8 cellular contexts compared by ENCODE assay signal in genomic region chr16:10964039-10964890, GRCh38. TPM values are rescaled to one million over a fixed set of nuclear protein-coding genes. Genes with fewer than 3 reads are reported as not detected.
DNase-seq lines count a peak whose midpoint lies in the region; ATAC-seq and TF ChIP-seq lines count a peak whose summit lies in the region.

No MANE protein-coding gene starts in this region.

- CTCF ChIA-PET in AG04450 (lab: Charles Lee), result interaction anchor here (0.5 to 5.7 kb wide), 60 partner anchors 8 to 902 kb away, joined by 3 to 92 read pairs (median 4); partner anchors contain the start of genes CLEC16A, SOCS1 and TNP2

- H3K36me3 Mint-ChIP-seq in endodermal cell (ENCODE audit: low read depth), result peaks cover 13% of the 10 kb centered on the region

- 40 to 53% methylated on average over 14 to 18 of the region's 20 CpGs for WGBS in endodermal cell (ENCODE audit: insufficient coverage in 1 of 2, insufficient read length in 1 of 2), 2 experiments

- H3K27me3 ChIP-seq in AG04450 (ENCODE audit: control insufficient read depth, insufficient read depth, low read length), result no peaks in the 10 kb centered on the region
- H3K27me3 ChIP-seq in NT2/D1 (ENCODE audit: insufficient read depth, insufficient read length), result no peaks in the 10 kb centered on the region
- H3K27me3 ChIP-seq in endodermal cell (ENCODE audit: control insufficient read depth, insufficient read depth, low read length, poor library complexity, severe bottlenecking), result no peaks in the 10 kb centered on the region
- no peaks in the 10 kb centered on the region for H3K27me3 ChIP-seq in muscle layer of colon (ENCODE audit: control insufficient read depth in 1 of 2, insufficient read depth in 2 of 2, low read length in 2 of 2)

- H3K9ac ChIP-seq in NT2/D1 (ENCODE audit: insufficient read length, low read depth), result peak overlapping the region; percentile 14
- H3K9ac ChIP-seq in endodermal cell (ENCODE audit: extremely low read depth, low read length, poor library complexity, severe bottlenecking), result no peak overlapping the region
- no peak overlapping the region for H3K9ac ChIP-seq in muscle layer of colon (ENCODE audit: low read length)

- peak; percentile 41 for ATAC-seq in GM18867 (IDR thresholded peaks at IDR 0.05; ENCODE audit: unreplicated experiment)

- no peaks in the 10 kb centered on the region for H3K9me3 Mint-ChIP-seq in endodermal cell

- no peak overlapping the region for H3K4me3 ChIP-seq in AG04450 (ENCODE audit: low read depth, low read length)
- H3K4me3 ChIP-seq in NT2/D1 (ENCODE audit: insufficient read length, low read depth), result no peak overlapping the region
- no peak overlapping the region for H3K4me3 ChIP-seq in endodermal cell (ENCODE audit: low read length)
- peak overlapping the region in 1 of 2 donors; percentile 29 for H3K4me3 ChIP-seq in muscle layer of colon (ENCODE audit: low read depth in 1 of 2, low read length in 2 of 2)

- H3K27me3 Mint-ChIP-seq in endodermal cell (ENCODE audit: insufficient read depth), result no peaks in the 10 kb centered on the region

- H3K4me1 ChIP-seq in NT2/D1 (ENCODE audit: insufficient read depth, insufficient read length), result peaks cover 5% of the 10 kb centered on the region
- peaks cover 7% of the 10 kb centered on the region for H3K4me1 ChIP-seq in endodermal cell (ENCODE audit: control insufficient read depth, insufficient read depth, low read length)
- H3K4me1 ChIP-seq in muscle layer of colon (ENCODE audit: insufficient read depth, low read length), result peaks cover 18% of the 10 kb centered on the region

- peaks cover 50% of the 10 kb centered on the region for H3K36me3 ChIP-seq in NT2/D1 (ENCODE audit: insufficient read depth, insufficient read length, low read length)
- H3K36me3 ChIP-seq in endodermal cell (ENCODE audit: control insufficient read depth, insufficient read depth, low read length), result peaks cover 19% of the 10 kb centered on the region
- peaks cover 23% of the 10 kb centered on the region for H3K36me3 ChIP-seq in muscle layer of colon (ENCODE audit: insufficient read depth, low read length)

- TF ChIP-seq CTCF in AG04450 (IDR thresholded peaks at IDR 0.05; ENCODE audit: low read depth, low read length), result peak; percentile 96
- TF ChIP-seq CTCF in endodermal cell (conservative IDR thresholded peaks at IDR 0.05), result peak; percentile 98

- peak; percentile 65 for DNase-seq in AG04450 (ENCODE audit: low read depth, low spot score)
- peak; percentile 77 for DNase-seq in HT-29 (ENCODE audit: low spot score)
- DNase-seq in NT2/D1 (ENCODE audit: low read depth, low spot score), result peak; percentile 77
- peak; percentile 83 for DNase-seq in activated CD8-positive, alpha-beta memory T cell treated with anti-CD3 and anti-CD28 coated beads, Interleukin-2, amount 50 U/mL, for 4 hours
- DNase-seq in endodermal cell, result peak; percentile 94
- peak; percentile 52 to 74 for DNase-seq in stimulated activated CD8-positive, alpha-beta memory T cell treated with anti-CD3 and anti-CD28 coated beads, Interleukin-7, amount 100 ng/mL, for 1 hour (ENCODE audit: low read depth in 2 of 2)

- H3K27ac ChIP-seq in AG04450 (ENCODE audit: low read depth, low read length) (peak overlapping the region; percentile 33), endodermal cell (ENCODE audit: low read depth, low read length) (no peak overlapping the region), muscle layer of colon (ENCODE audit: low read depth, low read length) (peak overlapping the region; percentile 41)

- peaks cover 18% of the 10 kb centered on the region for H3K4me1 Mint-ChIP-seq in endodermal cell

- H3K27ac Mint-ChIP-seq in endodermal cell, result no peak overlapping the region

- POLR2A ChIA-PET in AG04450 (lab: Yijun Ruan, JAX), result interaction anchor here (0.7 to 4.3 kb wide), 4 partner anchors 224 to 291 kb away, joined by 3 to 39 read pairs (median 5); partner anchors contain the start of gene SOCS1

- H3K4me3 Mint-ChIP-seq in endodermal cell, result no peak overlapping the region

- no peaks in the 10 kb centered on the region for H3K9me3 ChIP-seq in AG04450 (ENCODE audit: control insufficient read depth, insufficient read depth, low read length)
- H3K9me3 ChIP-seq in NT2/D1 (ENCODE audit: insufficient read depth, low read length), result no peaks in the 10 kb centered on the region
- H3K9me3 ChIP-seq in endodermal cell (ENCODE audit: control insufficient read depth, low read length), result no peaks in the 10 kb centered on the region
- no peaks in the 10 kb centered on the region for H3K9me3 ChIP-seq in muscle layer of colon (ENCODE audit: low read length)

RNA-seq across cellular contexts. Expression of gene CLEC16A, which starts 19.9 kb away (rescaled TPM):
- 11.9 and 13.7 TPM in 2 replicates for polyA plus RNA-seq in AG04450 (2011; rRNA removed)
- 43.9 and 49.8 TPM in 2 replicates for polyA minus RNA-seq in AG04450 (2011; rRNA and poly(A)+ RNA removed)
- total RNA-seq in HT-29 (2014; rRNA removed; shearing (Covaris generic)), result 12.7 and 13.5 TPM in 2 replicates
- total RNA-seq in endodermal cell, result 10 to 100 TPM; 19.5 to 28.3 TPM
- 15.6 TPM for polyA plus RNA-seq in endodermal cell (2013, experiment 1 of 2)
- polyA plus RNA-seq in endodermal cell (2013, experiment 2 of 2), result 15.2 TPM

RNA-seq across cellular contexts. Expression of gene DEXI, which starts 22.0 kb away (rescaled TPM):
- polyA plus RNA-seq in AG04450 (2011; rRNA removed), result 37.3 and 49.3 TPM in 2 replicates
- polyA minus RNA-seq in AG04450 (2011; rRNA and poly(A)+ RNA removed), result 30.8 and 35.0 TPM in 2 replicates
- total RNA-seq in HT-29 (2014; rRNA removed; shearing (Covaris generic)), result 47.7 and 54.8 TPM in 2 replicates
- total RNA-seq in endodermal cell, result 10 to 100 TPM; 31.5 to 32.0 TPM
- 33.2 TPM for polyA plus RNA-seq in endodermal cell (2013, experiment 1 of 2)
- polyA plus RNA-seq in endodermal cell (2013, experiment 2 of 2), result 31.2 TPM
